Comparison of ENCODE assay signal across 1 cellular context in the genomic region with DNA sequence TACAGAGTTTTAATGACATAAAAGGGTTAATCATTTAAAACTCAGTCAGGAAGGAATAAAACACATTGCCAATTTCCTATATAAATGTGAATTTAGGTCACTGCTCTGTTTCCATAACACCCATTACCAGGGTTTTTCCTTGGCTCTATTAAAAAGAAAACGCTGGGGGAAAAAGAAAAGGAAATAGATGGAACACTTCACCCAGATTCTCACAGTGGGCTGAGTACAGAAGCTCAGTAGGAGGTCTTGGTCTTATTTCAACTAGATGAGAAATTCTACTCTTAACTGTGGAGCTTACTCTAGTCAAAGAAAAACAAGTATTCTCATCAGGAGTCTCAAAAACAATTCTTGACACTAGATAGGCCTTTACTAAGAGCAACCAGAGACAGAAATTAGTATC.
TF ChIP-seq lines count a peak whose summit lies in the region.

No MANE protein-coding gene starts in this region.

TF ChIP-seq in endothelial cell of umbilical vein, 7 proteins besides CTCF, POLR2A, EP300 and RAD21 (continued from another document):
- TF ChIP-seq POLR2AphosphoS5 (IDR thresholded peaks at IDR 0.05; ENCODE audit: insufficient read depth, low read depth, low read length) (no peak), JUN (IDR thresholded peaks at IDR 0.05; ENCODE audit: borderline replicate concordance, insufficient read depth, insufficient read length, low read depth) (no peak), FOS (IDR thresholded peaks at IDR 0.05; ENCODE audit: borderline replicate concordance, insufficient read depth, low read length) (no peak), EZH2 (IDR thresholded peaks at IDR 0.05; ENCODE audit: borderline replicate concordance, low read depth, low read length, severe bottlenecking) (no peak)
- TF ChIP-seq, protein P1, sequence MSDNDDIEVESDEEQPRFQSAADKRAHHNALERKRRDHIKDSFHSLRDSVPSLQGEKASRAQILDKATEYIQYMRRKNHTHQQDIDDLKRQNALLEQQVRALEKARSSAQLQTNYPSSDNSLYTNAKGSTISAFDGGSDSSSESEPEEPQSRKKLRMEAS (IDR thresholded peaks at IDR 0.05; ENCODE audit: insufficient read depth, insufficient read length) = no peak
TF ChIP-seq in endothelial cell of umbilical vein: peak in this region for 0.
